ENCODE assay signal across 18 cellular contexts in the genomic region with DNA sequence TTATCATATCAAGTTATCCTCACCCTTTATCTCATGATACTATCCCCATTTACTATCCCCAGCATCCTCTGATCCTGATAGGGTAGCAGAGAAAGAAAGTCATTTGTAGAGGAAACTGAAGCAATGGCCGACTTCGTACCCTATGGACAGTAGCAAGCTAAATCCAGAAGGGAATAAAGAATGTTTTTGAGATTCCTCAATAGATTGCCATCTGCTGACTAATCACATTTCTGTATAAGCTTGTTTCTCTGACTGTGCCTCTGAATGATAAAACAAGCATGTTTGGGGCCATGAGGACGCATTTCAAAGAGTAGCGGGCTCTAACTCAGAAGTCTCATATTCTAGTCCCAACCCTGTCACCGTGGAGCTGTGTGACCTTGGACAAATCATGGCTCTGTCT. TPM values are rescaled to one million over a fixed set of nuclear protein-coding genes. Genes with fewer than 3 reads are reported as not detected.
"Had no signal": no experiment of that assay in that cellular context is flagged by ENCODE, and none has a peak within 500 bp of the region (broad histone marks: within the 10 kb centered on the region; RNA-seq: fewer than 3 reads in every experiment).

No MANE protein-coding gene starts in this region.

- H3K36me3 ChIP-seq: colonic mucosa, gastrocnemius medialis, right atrium auricular region, thyroid gland had no signal

- H3K4me3 ChIP-seq: colonic mucosa, gastrocnemius medialis, left ventricle myocardium inferior, right atrium auricular region, thyroid gland had no signal

- H3K9me3 ChIP-seq: colonic mucosa, gastrocnemius medialis, thyroid gland had no signal

- ATAC-seq: activated CD8-positive, alpha-beta T cell treated with anti-CD3 and anti-CD28 coated beads for 36 hours; gastrocnemius medialis had no signal

- DNase-seq: activated CD4-positive, alpha-beta T cell treated with anti-CD3 and anti-CD28 coated beads, Interleukin-2, amount 10 ng/mL, durations not matched to agents 24 days and 14 days; activated CD8-positive, alpha-beta T cell treated with anti-CD3 and anti-CD28 coated beads for 36 hours; activated naive CD4-positive, alpha-beta T cell treated with anti-CD3 and anti-CD28 coated beads for 36 hours; activated T-cell treated with anti-CD3 and anti-CD28 coated beads, Interleukin-2, amount 50 U/mL, for 24 hours; anterior cingulate cortex; colonic mucosa; endodermal cell; gastrocnemius medialis; head of caudate nucleus; left ventricle myocardium inferior; mammary epithelial cell; naive B cell; stimulated activated CD4-positive, alpha-beta T cell treated with anti-CD3 and anti-CD28 coated beads, Interleukin-2, amount 100 ng/mL, for 24 hours; stimulated activated naive CD4-positive, alpha-beta T cell treated with Interleukin-2 at 50 U/mL for 16 hours; thyroid gland had no signal

- H3K27ac ChIP-seq: colonic mucosa, gastrocnemius medialis, left ventricle myocardium inferior, right atrium auricular region, thyroid gland had no signal

- H3K4me1 ChIP-seq: colonic mucosa, gastrocnemius medialis, left ventricle myocardium inferior, right atrium auricular region, thyroid gland had no signal

- H3K27me3 ChIP-seq: colonic mucosa, gastrocnemius medialis, right atrium auricular region, thyroid gland had no signal

RNA-seq across cellular contexts. Expression of a gene that starts 49.9 kb away (rescaled TPM):
- total RNA-seq: epithelial cell of proximal tubule, kidney epithelial cell had no signal
